ENCODE assay signal across 17 cellular contexts in the genomic region with DNA sequence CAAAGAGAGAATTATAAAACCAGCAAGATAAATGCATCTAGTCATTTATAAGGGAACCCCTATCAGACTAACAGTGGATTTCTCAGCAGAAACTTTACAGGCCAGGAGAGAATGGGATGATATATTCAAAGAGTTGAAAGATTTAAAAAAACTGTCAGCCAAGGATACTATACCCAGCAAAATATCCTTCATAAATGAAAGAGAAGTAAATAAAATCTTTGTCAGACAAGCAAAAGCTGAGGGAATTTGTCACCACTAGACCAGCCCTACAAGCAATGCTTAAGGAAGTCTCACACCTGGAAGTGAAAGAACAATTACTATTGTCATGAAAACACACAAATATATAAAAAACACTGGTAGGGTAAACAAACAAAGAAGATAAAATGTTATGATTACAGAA.
A peak's percentile ranks its signal among the peaks of the same experiment; 100 is the strongest.
DNase-seq lines count a peak whose midpoint lies in the region; ATAC-seq and TF ChIP-seq lines count a peak whose summit lies in the region.
"Had no signal": no experiment of that assay in that cellular context is flagged by ENCODE, and none has a peak within 500 bp of the region (broad histone marks: within the 10 kb centered on the region; RNA-seq: fewer than 3 reads in every experiment).

No MANE protein-coding gene starts in this region.

- H3K4me1 ChIP-seq in OCI-LY7 (ENCODE audit: insufficient read depth, low read length, poor library complexity, severe bottlenecking) = no peaks in the 10 kb centered on the region
- no peaks in the 10 kb centered on the region for H3K4me1 ChIP-seq in neuronal stem cell (ENCODE audit: control insufficient read depth in 2 of 2, insufficient read depth in 1 of 2, low read depth in 1 of 2, low read length in 2 of 2)
- H3K4me1 ChIP-seq: A549 had no signal

- H3K4me3 ChIP-seq in OCI-LY7 (ENCODE audit: low read depth, low read length, poor library complexity, severe bottlenecking) = no peak overlapping the region
- H3K4me3 ChIP-seq in epithelial cell of esophagus (ENCODE audit: low read length) = no peak overlapping the region
- H3K4me3 ChIP-seq in neuronal stem cell (ENCODE audit: low read length in 2 of 2) = no peak overlapping the region
- H3K4me3 ChIP-seq: A549 had no signal

- H2BK12ac ChIP-seq in neuronal stem cell (ENCODE audit: low read length) = no peak overlapping the region

- H3K36me3 ChIP-seq in OCI-LY7 (ENCODE audit: insufficient read depth, low read length) = no peaks in the 10 kb centered on the region
- no peaks in the 10 kb centered on the region for H3K36me3 ChIP-seq in neuronal stem cell (replicated peaks in 1 of 2; ENCODE audit: control insufficient read depth in 2 of 2, insufficient read depth in 2 of 2, low read length in 2 of 2)

- no peak overlapping the region for H3K23ac ChIP-seq in neuronal stem cell (ENCODE audit: low read depth, low read length, poor library complexity)

- no peak overlapping the region for H3K18ac ChIP-seq in neuronal stem cell (ENCODE audit: low read length)

- no peaks in the 10 kb centered on the region for H3K79me2 ChIP-seq in OCI-LY7 (ENCODE audit: insufficient read depth, low read depth, low read length)

- no peak overlapping the region for H4K91ac ChIP-seq in neuronal stem cell (ENCODE audit: low read depth, low read length, poor library complexity)

- no peak overlapping the region for H3K9ac ChIP-seq in neuronal stem cell (ENCODE audit: low read depth, low read length, poor library complexity)

- H3K4me2 ChIP-seq in OCI-LY7 (ENCODE audit: low read length) (no peak overlapping the region), neuronal stem cell (ENCODE audit: insufficient read depth, low read length, poor library complexity, severe bottlenecking) (no peak overlapping the region)
- H3K4me2 ChIP-seq: A549 had no signal

- POLR2A ChIA-PET in OCI-LY7 (lab: Charles Lee) = no interaction called here
- POLR2A ChIA-PET in activated CD8-positive, alpha-beta T cell treated with anti-CD3 and anti-CD28 coated beads, Interleukin-2, amount 10 ng/mL, durations not matched to agents 7 days and 5 days (lab: Charles Lee) = no interaction called here

- H2BK5ac ChIP-seq in neuronal stem cell (ENCODE audit: low read length) = no peak overlapping the region

- H3K4me1 Mint-ChIP-seq in activated CD8-positive, alpha-beta T cell treated with anti-CD3 and anti-CD28 coated beads, Interleukin-2, amount 10 ng/mL, durations not matched to agents 7 days and 5 days (ENCODE audit: low read depth) = no peaks in the 10 kb centered on the region
- H3K4me1 Mint-ChIP-seq: CD14-positive monocyte; CD4-positive, alpha-beta memory T cell; H9 had no signal

- no peaks in the 10 kb centered on the region for H4K20me1 ChIP-seq in OCI-LY7 (ENCODE audit: insufficient read depth, low read length)

- CTCF ChIA-PET in OCI-LY7 (lab: Charles Lee; ENCODE audit: unreplicated experiment) = no interaction called here
- CTCF ChIA-PET in activated CD8-positive, alpha-beta T cell treated with anti-CD3 and anti-CD28 coated beads, Interleukin-2, amount 10 ng/mL, durations not matched to agents 7 days and 5 days (lab: Charles Lee) = no interaction called here

- H4K8ac ChIP-seq in neuronal stem cell (ENCODE audit: low read depth, low read length) = no peak overlapping the region

- BruUV-seq in OCI-LY7 (replicated peaks; lab: Mats Ljungman, UMichigan) = no TSS peak

- H3K27me3 ChIP-seq in neuronal stem cell (ENCODE audit: control insufficient read depth in 3 of 3, insufficient read depth in 3 of 3, low read depth in 1 of 3, low read length in 3 of 3) = no peaks in the 10 kb centered on the region

- H3K79me1 ChIP-seq in neuronal stem cell (ENCODE audit: low read depth, low read length) = no peaks in the 10 kb centered on the region

- H3K9me3 Mint-ChIP-seq in activated CD8-positive, alpha-beta T cell treated with anti-CD3 and anti-CD28 coated beads, Interleukin-2, amount 10 ng/mL, durations not matched to agents 7 days and 5 days (ENCODE audit: insufficient read depth) = peaks cover 18% of the 10 kb centered on the region

- H3K14ac ChIP-seq in neuronal stem cell (ENCODE audit: low read length) = no peak overlapping the region

- H3K27ac Mint-ChIP-seq in activated CD8-positive, alpha-beta T cell treated with anti-CD3 and anti-CD28 coated beads, Interleukin-2, amount 10 ng/mL, durations not matched to agents 7 days and 5 days = no peak overlapping the region
- H3K27ac Mint-ChIP-seq: CD14-positive monocyte; CD4-positive, alpha-beta memory T cell; H9 had no signal

- H3K4ac ChIP-seq in neuronal stem cell (ENCODE audit: low read length) = no peak overlapping the region

- intact Hi-C loops in OCI-LY7 (cut with micrococcal nuclease; ENCODE audit: unreplicated experiment) = no loop called here

- DNase-seq in DMS53 (lab: John Stamatoyannopoulos, UW) (peak; percentile 0), DMS53 treated with DMSO at 0.1 percent for 48 hours (lab: John Stamatoyannopoulos, UW; ENCODE audit: unreplicated experiment) (no peak), OCI-LY7 (ENCODE audit: low spot score) (peak; percentile 4), epithelial cell of esophagus (ENCODE audit: low read depth) (peak; percentile 2), neuronal stem cell (ENCODE audit: low spot score) (peak; percentile 3)
- no peak for DNase-seq in activated CD8-positive, alpha-beta T cell treated with anti-CD3 and anti-CD28 coated beads, Interleukin-2, amount 10 ng/mL, durations not matched to agents 7 days and 5 days
- no peak for DNase-seq in activated CD8-positive, alpha-beta memory T cell treated with anti-CD3 and anti-CD28 coated beads for 24 hours
- DNase-seq: AML-193; CD4-positive, alpha-beta memory T cell; DMS 273 treated with DMSO at 0.1 percent for 48 hours; DMS79; GDM1; H9 had no signal

- ATAC-seq in activated CD8-positive, alpha-beta T cell treated with anti-CD3 and anti-CD28 coated beads, Interleukin-2, amount 10 ng/mL, durations not matched to agents 7 days and 5 days = no peak
- ATAC-seq in GM18870 (IDR thresholded peaks at IDR 0.05; ENCODE audit: unreplicated experiment) = no peak
- ATAC-seq: A549 had no signal

- H3K36me3 Mint-ChIP-seq in activated CD8-positive, alpha-beta T cell treated with anti-CD3 and anti-CD28 coated beads, Interleukin-2, amount 10 ng/mL, durations not matched to agents 7 days and 5 days (ENCODE audit: low read depth) = no peaks in the 10 kb centered on the region
- H3K36me3 Mint-ChIP-seq: CD14-positive monocyte; CD4-positive, alpha-beta memory T cell had no signal

- no peak overlapping the region for H2BK15ac ChIP-seq in neuronal stem cell (ENCODE audit: low read length)

- H2BK120ac ChIP-seq in neuronal stem cell (ENCODE audit: low read depth, low read length) = no peak overlapping the region

- H2AFZ ChIP-seq in OCI-LY7 (ENCODE audit: low read length) (no peak overlapping the region), neuronal stem cell (ENCODE audit: low read length) (no peak overlapping the region)

- H3K9me3 ChIP-seq in OCI-LY7 (ENCODE audit: low read length) = peaks cover 16% of the 10 kb centered on the region; the same call in 1 of the 2 replicates
- H3K9me3 ChIP-seq in neuronal stem cell (replicated peaks in 1 of 2; ENCODE audit: control insufficient read depth in 2 of 2, insufficient read depth in 1 of 2, low read depth in 1 of 2, low read length in 2 of 2) = peaks cover 6 to 7% of the 10 kb centered on the region in 2 donors
- H3K9me3 ChIP-seq: A549 had no signal

- no peaks in the 10 kb centered on the region for H3K27me3 Mint-ChIP-seq in activated CD8-positive, alpha-beta T cell treated with anti-CD3 and anti-CD28 coated beads, Interleukin-2, amount 10 ng/mL, durations not matched to agents 7 days and 5 days (ENCODE audit: low read depth)

- H3K4me3 Mint-ChIP-seq in activated CD8-positive, alpha-beta T cell treated with anti-CD3 and anti-CD28 coated beads, Interleukin-2, amount 10 ng/mL, durations not matched to agents 7 days and 5 days = no peak overlapping the region
- H3K4me3 Mint-ChIP-seq: CD14-positive monocyte; CD4-positive, alpha-beta memory T cell; H9 had no signal

- H2AK5ac ChIP-seq in neuronal stem cell (ENCODE audit: low read depth, low read length) = no peak overlapping the region

- H3K9me2 ChIP-seq in OCI-LY7 (ENCODE audit: insufficient read depth, low read length) = no peaks in the 10 kb centered on the region

- TF ChIP-seq CTCF in OCI-LY7 (conservative IDR thresholded peaks at IDR 0.05; ENCODE audit: low read length) (no peak), epithelial cell of esophagus (IDR thresholded peaks at IDR 0.05; ENCODE audit: insufficient read depth, low read depth, low read length, missing control alignments) (no peak)

- H3K27ac ChIP-seq in OCI-LY7 (ENCODE audit: low read depth, low read length, poor library complexity, severe bottlenecking) (no peak overlapping the region), neuronal stem cell (replicated peaks; ENCODE audit: low read length) (no peak overlapping the region)
- H3K27ac ChIP-seq: 22Rv1, A549 had no signal

Comparison
In these comparisons a context has a peak if more than half of its experiments do, and no peak if none do; other contexts are left out.
1. DNase-seq: peak in DMS53 (single experiment), OCI-LY7 (single experiment), epithelial cell of esophagus (single experiment) and neuronal stem cell (single experiment); none in DMS53 treated with DMSO at 0.1 percent for 48 hours (single experiment), activated CD8-positive, alpha-beta T cell treated with anti-CD3 and anti-CD28 coated beads, Interleukin-2, amount 10 ng/mL, durations not matched to agents 7 days and 5 days (single experiment) and activated CD8-positive, alpha-beta memory T cell treated with anti-CD3 and anti-CD28 coated beads for 24 hours (single experiment).